ENCODE assay signal across 14 cellular contexts in the genomic region with DNA sequence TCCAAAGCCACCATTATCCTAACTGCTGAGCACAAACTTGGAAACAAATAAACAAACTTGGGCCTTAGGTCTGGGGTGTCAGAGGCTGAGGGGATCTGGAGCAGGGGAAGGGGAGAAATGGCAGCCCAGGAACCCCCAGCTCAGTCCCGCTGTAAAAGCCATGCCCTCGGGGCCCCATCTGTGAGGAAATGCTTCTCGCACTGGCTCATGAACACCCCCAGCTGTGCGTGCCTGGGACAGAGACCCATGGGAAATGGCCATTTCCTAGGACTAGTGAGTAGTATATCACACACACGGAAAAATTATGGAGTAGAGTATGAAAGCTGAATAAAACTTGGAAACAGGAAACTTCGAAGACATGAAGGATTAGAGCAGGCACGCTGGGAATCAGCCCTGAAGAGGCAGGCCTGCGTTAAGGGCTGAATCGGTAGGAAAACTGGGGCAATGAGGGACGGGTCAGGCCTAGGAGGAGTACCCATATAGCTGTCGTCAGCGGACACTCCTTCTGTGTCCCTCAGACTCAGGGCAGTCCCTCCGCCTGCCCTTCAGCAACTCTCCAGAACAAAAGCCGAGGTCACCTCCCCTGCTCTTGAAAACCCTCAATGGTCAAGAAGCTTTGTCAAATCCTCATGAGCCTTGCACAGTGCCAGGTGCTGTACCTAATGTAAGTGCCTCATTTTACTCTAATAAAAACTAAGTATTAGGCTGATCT.
"Had no signal": no experiment of that assay in that cellular context is flagged by ENCODE, and none has a peak within 500 bp of the region (broad histone marks: within the 10 kb centered on the region; RNA-seq: fewer than 3 reads in every experiment).

No MANE protein-coding gene starts in this region.

- DNase-seq: activated CD4-positive, alpha-beta T cell treated with anti-CD3 and anti-CD28 coated beads, Interleukin-2, amount 50 U/mL, for 4 hours; activated CD4-positive, CD25-positive, alpha-beta regulatory T cell treated with anti-CD3 and anti-CD28 coated beads, Interleukin-2, amount 50 U/mL, for 72 hours; activated naive CD4-positive, alpha-beta T cell; activated T-cell treated with anti-CD3 and anti-CD28 coated beads, Interleukin-2, amount 50 U/mL, for 72 hours; caudate nucleus; cortex of kidney; endodermal cell; hypothalamus; mucosa of descending colon; natural killer cell; sigmoid colon; stimulated activated naive CD4-positive, alpha-beta T cell treated with Interleukin-2 at 50 U/mL for 16 hours had no signal

- H3K4me1 Mint-ChIP-seq: endodermal cell had no signal

- H3K4me3 ChIP-seq: lung, mucosa of descending colon, sigmoid colon, suprapubic skin had no signal

- H3K4me1 ChIP-seq: sigmoid colon, suprapubic skin had no signal

- H3K9me3 ChIP-seq: mucosa of descending colon, sigmoid colon, suprapubic skin had no signal

- ATAC-seq: activated T-cell treated with anti-CD3 and anti-CD28 coated beads, Interleukin-2, amount 50 U/mL, for 72 hours; mucosa of descending colon; natural killer cell had no signal

- H3K9me3 Mint-ChIP-seq: endodermal cell, natural killer cell had no signal

- H3K27ac ChIP-seq: sigmoid colon, suprapubic skin had no signal

- H3K4me3 Mint-ChIP-seq: activated T-cell treated with anti-CD3 and anti-CD28 coated beads, Interleukin-2, amount 50 U/mL, for 72 hours; endodermal cell; natural killer cell had no signal

- H3K27me3 ChIP-seq: sigmoid colon, suprapubic skin had no signal
